2 cellular contexts compared by ENCODE assay signal in genomic region chr1:11967028-11967547, GRCh38.
TF ChIP-seq lines count a peak whose summit lies in the region.

No MANE protein-coding gene starts in this region.

TF ChIP-seq in GM23338, 12 proteins besides CTCF, POLR2A, EP300 and RAD21:
- no peak for TF ChIP-seq EZH2phosphoT487 (IDR thresholded peaks at IDR 0.05; ENCODE audit: unreplicated experiment)
- no peak for TF ChIP-seq ZNF331 (CRISPR knock-in tag; IDR thresholded peaks at IDR 0.05; ENCODE audit: low read depth)
- 0 out of 2 replicates have a peak, but pooled peaks have one; percentile 30 for TF ChIP-seq POLR2AphosphoS5 (IDR thresholded peaks at IDR 0.05; ENCODE audit: low read depth)
- no peak for TF ChIP-seq NANOG (IDR thresholded peaks at IDR 0.05; ENCODE audit: borderline replicate concordance)
- TF ChIP-seq, protein P1, sequence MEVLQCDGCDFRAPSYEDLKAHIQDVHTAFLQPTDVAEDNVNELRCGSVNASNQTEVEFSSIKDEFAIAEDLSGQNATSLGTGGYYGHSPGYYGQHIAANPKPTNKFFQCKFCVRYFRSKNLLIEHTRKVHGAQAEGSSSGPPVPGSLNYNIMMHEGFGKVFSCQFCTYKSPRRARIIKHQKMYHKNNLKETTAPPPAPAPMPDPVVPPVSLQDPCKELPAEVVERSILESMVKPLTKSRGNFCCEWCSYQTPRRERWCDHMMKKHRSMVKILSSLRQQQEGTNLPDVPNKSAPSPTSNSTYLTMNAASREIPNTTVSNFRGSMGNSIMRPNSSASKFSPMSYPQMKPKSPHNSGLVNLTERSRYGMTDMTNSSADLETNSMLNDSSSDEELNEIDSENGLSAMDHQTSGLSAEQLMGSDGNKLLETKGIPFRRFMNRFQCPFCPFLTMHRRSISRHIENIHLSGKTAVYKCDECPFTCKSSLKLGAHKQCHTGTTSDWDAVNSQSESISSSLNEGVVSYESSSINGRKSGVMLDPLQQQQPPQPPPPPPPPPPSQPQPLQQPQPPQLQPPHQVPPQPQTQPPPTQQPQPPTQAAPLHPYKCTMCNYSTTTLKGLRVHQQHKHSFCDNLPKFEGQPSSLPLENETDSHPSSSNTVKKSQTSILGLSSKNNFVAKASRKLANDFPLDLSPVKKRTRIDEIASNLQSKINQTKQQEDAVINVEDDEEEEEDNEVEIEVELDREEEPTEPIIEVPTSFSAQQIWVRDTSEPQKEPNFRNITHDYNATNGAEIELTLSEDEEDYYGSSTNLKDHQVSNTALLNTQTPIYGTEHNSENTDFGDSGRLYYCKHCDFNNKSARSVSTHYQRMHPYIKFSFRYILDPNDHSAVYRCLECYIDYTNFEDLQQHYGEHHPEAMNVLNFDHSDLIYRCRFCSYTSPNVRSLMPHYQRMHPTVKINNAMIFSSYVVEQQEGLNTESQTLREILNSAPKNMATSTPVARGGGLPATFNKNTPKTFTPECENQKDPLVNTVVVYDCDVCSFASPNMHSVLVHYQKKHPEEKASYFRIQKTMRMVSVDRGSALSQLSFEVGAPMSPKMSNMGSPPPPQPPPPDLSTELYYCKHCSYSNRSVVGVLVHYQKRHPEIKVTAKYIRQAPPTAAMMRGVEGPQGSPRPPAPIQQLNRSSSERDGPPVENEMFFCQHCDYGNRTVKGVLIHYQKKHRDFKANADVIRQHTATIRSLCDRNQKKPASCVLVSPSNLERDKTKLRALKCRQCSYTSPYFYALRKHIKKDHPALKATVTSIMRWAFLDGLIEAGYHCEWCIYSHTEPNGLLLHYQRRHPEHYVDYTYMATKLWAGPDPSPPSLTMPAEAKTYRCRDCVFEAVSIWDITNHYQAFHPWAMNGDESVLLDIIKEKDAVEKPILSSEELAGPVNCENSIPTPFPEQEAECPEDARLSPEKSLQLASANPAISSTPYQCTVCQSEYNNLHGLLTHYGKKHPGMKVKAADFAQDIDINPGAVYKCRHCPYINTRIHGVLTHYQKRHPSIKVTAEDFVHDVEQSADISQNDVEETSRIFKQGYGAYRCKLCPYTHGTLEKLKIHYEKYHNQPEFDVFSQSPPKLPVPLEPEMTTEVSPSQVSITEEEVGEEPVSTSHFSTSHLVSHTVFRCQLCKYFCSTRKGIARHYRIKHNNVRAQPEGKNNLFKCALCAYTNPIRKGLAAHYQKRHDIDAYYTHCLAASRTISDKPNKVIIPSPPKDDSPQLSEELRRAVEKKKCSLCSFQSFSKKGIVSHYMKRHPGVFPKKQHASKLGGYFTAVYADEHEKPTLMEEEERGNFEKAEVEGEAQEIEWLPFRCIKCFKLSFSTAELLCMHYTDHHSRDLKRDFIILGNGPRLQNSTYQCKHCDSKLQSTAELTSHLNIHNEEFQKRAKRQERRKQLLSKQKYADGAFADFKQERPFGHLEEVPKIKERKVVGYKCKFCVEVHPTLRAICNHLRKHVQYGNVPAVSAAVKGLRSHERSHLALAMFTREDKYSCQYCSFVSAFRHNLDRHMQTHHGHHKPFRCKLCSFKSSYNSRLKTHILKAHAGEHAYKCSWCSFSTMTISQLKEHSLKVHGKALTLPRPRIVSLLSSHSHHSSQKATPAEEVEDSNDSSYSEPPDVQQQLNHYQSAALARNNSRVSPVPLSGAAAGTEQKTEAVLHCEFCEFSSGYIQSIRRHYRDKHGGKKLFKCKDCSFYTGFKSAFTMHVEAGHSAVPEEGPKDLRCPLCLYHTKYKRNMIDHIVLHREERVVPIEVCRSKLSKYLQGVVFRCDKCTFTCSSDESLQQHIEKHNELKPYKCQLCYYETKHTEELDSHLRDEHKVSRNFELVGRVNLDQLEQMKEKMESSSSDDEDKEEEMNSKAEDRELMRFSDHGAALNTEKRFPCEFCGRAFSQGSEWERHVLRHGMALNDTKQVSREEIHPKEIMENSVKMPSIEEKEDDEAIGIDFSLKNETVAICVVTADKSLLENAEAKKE (CRISPR knock-in tag; IDR thresholded peaks at IDR 0.05), result no peak

TF ChIP-seq in GM12878, 131 proteins besides CTCF, POLR2A, EP300 and RAD21:
- TF ChIP-seq SPI1 (IDR thresholded peaks at IDR 0.05; ENCODE audit: borderline replicate concordance, insufficient read depth, low read depth, low read length) (peak; percentile 55; the same call in 1 of the 2 replicates), ETV6 (conservative IDR thresholded peaks at IDR 0.05 in 1 of 2, IDR thresholded peaks at IDR 0.05 in 1 of 2; ENCODE audit: borderline replicate concordance in 1 of 2, low read depth in 1 of 2) (no peak), KAT2A (conservative IDR thresholded peaks at IDR 0.05; ENCODE audit: control insufficient read depth, low read depth, low read length) (no peak), CHD1 (IDR thresholded peaks at IDR 0.05; ENCODE audit: low read depth, low read length) (no peak), IKZF1 (conservative IDR thresholded peaks at IDR 0.05) (peak; percentile 48; the same call in 1 of the 2 replicates), CBFB (IDR thresholded peaks at IDR 0.05; ENCODE audit: low read depth) (no peak), MEF2B (IDR thresholded peaks at IDR 0.05; ENCODE audit: partially characterized antibody, poor library complexity, severe bottlenecking) (no peak), SMC3 (IDR thresholded peaks at IDR 0.05; ENCODE audit: borderline replicate concordance, low read length) (peak; percentile 68; the same call in 1 of the 2 replicates), SMAD5 (IDR thresholded peaks at IDR 0.05; ENCODE audit: low read depth) (no peak), IRF4 (IDR thresholded peaks at IDR 0.05; ENCODE audit: low read depth, low read length) (0 out of 2 replicates have a peak, but pooled peaks have one; percentile 33)
